In the genomic region with DNA sequence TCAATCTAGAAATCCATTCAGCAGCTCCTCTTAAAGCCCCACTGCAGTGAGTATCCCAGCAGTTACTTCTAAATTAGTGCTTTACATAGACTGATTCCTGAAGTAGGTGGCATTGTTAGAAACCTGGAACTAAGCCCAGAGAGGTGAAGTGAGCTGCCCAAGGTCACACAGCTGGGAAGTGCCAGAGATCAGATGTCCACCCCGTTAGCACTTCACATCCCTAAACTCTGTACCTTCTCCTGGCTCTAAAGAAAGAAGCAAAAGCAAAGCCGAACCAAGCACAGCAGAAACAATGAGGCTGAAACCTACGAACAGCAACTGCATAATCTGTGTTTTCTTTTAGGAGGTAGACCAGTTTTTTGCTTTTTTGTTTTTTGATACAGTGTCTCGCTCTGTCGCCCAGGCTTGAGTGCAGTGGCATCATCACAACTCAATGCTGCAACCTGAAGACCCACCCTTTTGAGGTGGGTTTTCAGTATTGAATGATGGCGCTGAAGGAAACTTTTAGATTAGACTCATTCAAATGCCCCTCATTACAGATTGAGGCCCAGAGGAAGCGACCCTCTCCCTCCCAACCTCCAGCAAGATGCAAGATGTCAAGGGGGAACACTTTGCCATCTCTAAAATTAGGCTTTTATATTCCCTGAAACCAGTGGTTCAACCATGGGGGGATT, we compare ENCODE assay signal across 8 cellular contexts. TPM values are rescaled to one million over a fixed set of nuclear protein-coding genes. Genes with fewer than 3 reads are reported as not detected.
A peak's percentile ranks its signal among the peaks of the same experiment; 100 is the strongest.
DNase-seq lines count a peak whose midpoint lies in the region; ATAC-seq and TF ChIP-seq lines count a peak whose summit lies in the region.

No MANE protein-coding gene starts in this region.

- DNase-seq in A673 (ENCODE audit: low spot score) (no peak), coronary artery (ENCODE audit: low spot score) (no peak), naive B cell (no peak), NCI-H2107 (lab: John Stamatoyannopoulos, UW) (no peak), NCI-H1436 treated with DMSO at 0.1 percent for 48 hours (lab: John Stamatoyannopoulos, UW) (no peak)
- no peak for DNase-seq in stimulated activated CD4-positive, alpha-beta T cell treated with anti-CD3 and anti-CD28 coated beads, Interleukin-1b, Interleukin-23, amount 100 ng/mL, for 48 hours

- H3K4me3 Mint-ChIP-seq in IgD-negative memory B cell (peak overlapping the region in 3 of 4 donors; percentile 55 to 94 (median 88)), naive B cell (peak overlapping the region in 5 of 8 donors; percentile 68 to 92 (median 82))

- peak overlapping the region in 2 of 3 donors; percentile 93 to 97 for H3K27ac Mint-ChIP-seq in IgD-negative memory B cell
- peak overlapping the region in 5 of 6 donors; percentile 91 to 97 (median 96) for H3K27ac Mint-ChIP-seq in naive B cell

- H3K36me3 Mint-ChIP-seq in IgD-negative memory B cell (peaks cover 4% of the 10 kb centered on the region), naive B cell (no peaks in the 10 kb centered on the region)

- no peak overlapping the region for H3K4me3 ChIP-seq in A673 (ENCODE audit: low read depth, low read length, poor library complexity, severe bottlenecking)
- peak overlapping the region; percentile 47 for H3K4me3 ChIP-seq in coronary artery

- no TSS peak for BruUV-seq in A673 (replicated peaks; lab: Mats Ljungman, UMichigan)

- H3K4me1 ChIP-seq in A673 (ENCODE audit: insufficient read depth, low read length, poor library complexity, severe bottlenecking) = peaks cover 53% of the 10 kb centered on the region

- H3K27me3 Mint-ChIP-seq in IgD-negative memory B cell (no peaks in the 10 kb centered on the region), naive B cell (no peaks in the 10 kb centered on the region)

- no peaks in the 10 kb centered on the region for H3K9me3 ChIP-seq in A673 (ENCODE audit: low read depth, low read length, poor library complexity, severe bottlenecking)

- H3K4me1 Mint-ChIP-seq in IgD-negative memory B cell (peaks cover 46 to 63% (median 60%) of the 10 kb centered on the region in 3 donors), naive B cell (peaks cover 54 to 62% (median 60%) of the 10 kb centered on the region in 3 donors)

- no peaks in the 10 kb centered on the region for H3K36me3 ChIP-seq in A673 (ENCODE audit: insufficient read depth, low read length, poor library complexity, severe bottlenecking)

- intact Hi-C loops in A673 (cut with micrococcal nuclease; ENCODE audit: unreplicated experiment) = loop anchor here (5.0 kb wide), 1 partner anchor 42 kb away; no protein-coding TSS in a partner anchor

- no peak for TF ChIP-seq CTCF in A673 (conservative IDR thresholded peaks at IDR 0.05; ENCODE audit: low read depth, low read length)
- TF ChIP-seq CTCF in coronary artery (IDR thresholded peaks at IDR 0.05) = no peak

- ATAC-seq in naive B cell (ENCODE audit: low read depth in 2 of 2) (no peak), GM18502 (IDR thresholded peaks at IDR 0.05; ENCODE audit: poor library complexity, unreplicated experiment) (no peak)

- CTCF ChIA-PET in A673 (lab: Charles Lee) = interaction anchor here (1.6 kb wide), 1 partner anchor 24 kb away, joined by 5 read pairs; no protein-coding TSS in a partner anchor

- H3K9me3 Mint-ChIP-seq in IgD-negative memory B cell = no peaks in the 10 kb centered on the region
- no peaks in the 10 kb centered on the region for H3K9me3 Mint-ChIP-seq in naive B cell

- H3K27ac ChIP-seq in A673 (ENCODE audit: low read depth, low read length, poor library complexity, severe bottlenecking) = peak overlapping the region; percentile 64
- peak overlapping the region; percentile 95 to 97 for H3K27ac ChIP-seq in coronary artery

- POLR2A ChIA-PET in A673 (lab: Charles Lee; ENCODE audit: low non-redundant PET) = no interaction called here

- H3K27me3 ChIP-seq in A673 (replicated peaks; ENCODE audit: insufficient read depth, low read depth, low read length, poor library complexity) = no peaks in the 10 kb centered on the region

RNA-seq across cellular contexts. Expression of a gene that starts 3.2 kb away (rescaled TPM):
- 31.3 and 35.2 TPM in 2 replicates for total RNA-seq in A673 (2021)
- 16.7 TPM for polyA plus RNA-seq in IgD-negative memory B cell
- 10 to 100 TPM in 4 of 6 donors, 1 to 10 TPM in 2; 2.7 to 22.7 (median 12.1) TPM for polyA plus RNA-seq in naive B cell (ENCODE audit: low read depth in 6 of 6)
